In the genomic region with DNA sequence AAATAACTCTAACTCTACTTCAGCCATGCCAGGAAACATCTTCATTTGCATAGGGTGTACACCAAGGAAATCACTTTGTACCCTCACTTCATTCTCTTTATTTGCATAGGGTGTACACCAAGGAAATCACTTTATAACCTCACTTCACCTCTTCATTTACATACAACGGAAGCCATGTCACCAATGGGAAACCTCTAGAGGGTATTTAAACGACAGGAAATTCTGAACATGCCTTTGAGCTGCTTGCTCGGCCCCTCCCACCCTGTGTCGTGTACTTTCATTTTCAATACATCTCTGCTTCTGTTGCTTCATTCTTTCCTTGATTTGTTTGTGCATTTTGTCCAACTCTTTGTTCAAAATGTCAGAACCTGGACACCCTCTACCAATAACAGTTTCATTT, we compare ENCODE assay signal across 16 cellular contexts.
DNase-seq lines count a peak whose midpoint lies in the region; ATAC-seq and TF ChIP-seq lines count a peak whose summit lies in the region.
"Had no signal": no experiment of that assay in that cellular context is flagged by ENCODE, and none has a peak within 500 bp of the region (broad histone marks: within the 10 kb centered on the region; RNA-seq: fewer than 3 reads in every experiment).

No MANE protein-coding gene starts in this region.

- no peak overlapping the region for H3K4me3 Mint-ChIP-seq in stimulated activated naive CD8-positive, alpha-beta T cell treated with anti-CD3 and anti-CD28 coated beads, Interleukin-15, amount 100 ng/mL, for 72 hours
- H3K4me3 Mint-ChIP-seq: activated T-helper 1 cell treated with anti-CD3 and anti-CD28 coated beads, Interleukin-12 subunit alpha, Interleukin-12 subunit beta, Interleukin-2, Interleukin-4 antibody, amounts not matched to agents 30 ng/mL and 10 ng/mL and 1 ng/mL, durations not matched to agents 14 hours and 24 hours and 36 hours; stimulated activated effector memory CD8-positive, alpha-beta T cell treated with anti-CD3 and anti-CD28 coated beads, Interleukin-12 subunit alpha, Interleukin-12 subunit beta, amount 100 ng/mL, for 72 hours; T-cell had no signal

- no peaks in the 10 kb centered on the region for H3K27me3 ChIP-seq in DND-41 (ENCODE audit: insufficient read depth, low read length, poor library complexity)
- H3K27me3 ChIP-seq: BLaER1 treated with 17β-estradiol and CSF1 and Interleukin-3, amounts not matched to agents 10 nM and 100 nM had no signal

- H3K9me3 Mint-ChIP-seq in stimulated activated naive CD8-positive, alpha-beta T cell treated with anti-CD3 and anti-CD28 coated beads, Interleukin-15, amount 100 ng/mL, for 72 hours = peaks cover 10 to 29% of the 10 kb centered on the region in 2 donors

- H3K36me3 ChIP-seq in DND-41 (ENCODE audit: insufficient read depth, low read length) = no peaks in the 10 kb centered on the region
- H3K36me3 ChIP-seq: BLaER1 treated with 17β-estradiol and CSF1 and Interleukin-3, amounts not matched to agents 10 nM and 100 nM had no signal

- no peaks in the 10 kb centered on the region for H3K79me2 ChIP-seq in DND-41 (ENCODE audit: insufficient read depth, low read length)

- no peak overlapping the region for H3K4me3 ChIP-seq in DND-41 (ENCODE audit: low read depth in 1 of 2, low read length in 2 of 2)
- H3K4me3 ChIP-seq in fibroblast of villous mesenchyme (ENCODE audit: low read depth, low read length) = peak overlapping the region; percentile 17
- H3K4me3 ChIP-seq: BLaER1 treated with 17β-estradiol and CSF1 and Interleukin-3, amounts not matched to agents 10 nM and 100 nM had no signal

- no peaks in the 10 kb centered on the region for H4K20me1 ChIP-seq in DND-41 (ENCODE audit: insufficient read depth, low read length)
- H4K20me1 ChIP-seq: BLaER1 treated with 17β-estradiol and CSF1 and Interleukin-3, amounts not matched to agents 10 nM and 100 nM had no signal

- no peaks in the 10 kb centered on the region for H3K27me3 Mint-ChIP-seq in stimulated activated naive CD8-positive, alpha-beta T cell treated with anti-CD3 and anti-CD28 coated beads, Interleukin-15, amount 100 ng/mL, for 72 hours
- H3K27me3 Mint-ChIP-seq: T-cell had no signal

- TF ChIP-seq CTCF in DND-41 (IDR thresholded peaks at IDR 0.05; ENCODE audit: borderline replicate concordance, extremely low read depth, low read length, poor library complexity, severe bottlenecking) = no peak
- no peak for TF ChIP-seq CTCF in fibroblast of villous mesenchyme (IDR thresholded peaks at IDR 0.05; ENCODE audit: insufficient read depth, low read depth, low read length)
- no peak for TF ChIP-seq CTCF in GM13976 (IDR thresholded peaks at IDR 0.05; ENCODE audit: borderline replicate concordance, control extremely low read depth, extremely low read depth, insufficient read depth, missing control alignments)

- peak overlapping the region; percentile 12; the same call in 1 of the 2 replicates for H3K4me2 ChIP-seq in DND-41 (ENCODE audit: insufficient read depth, low read length)

- H3K4me1 ChIP-seq in DND-41 (ENCODE audit: insufficient read depth, low read length) = no peaks in the 10 kb centered on the region

- H3K9me3 ChIP-seq in DND-41 (ENCODE audit: insufficient read depth, low read length, severe bottlenecking) = peaks cover 3% of the 10 kb centered on the region

- DNase-seq in DND-41 (peak; percentile 9), LHCN-M2 (ENCODE audit: low read depth) (peak; percentile 39), SK-MEL-5 (ENCODE audit: low read depth, low spot score) (peak; percentile 21), fibroblast of villous mesenchyme (ENCODE audit: low read depth) (peak; percentile 58), NCI-H1105 (lab: John Stamatoyannopoulos, UW) (no peak), GM13976 (ENCODE audit: low spot score) (no peak)
- DNase-seq in stimulated activated naive CD8-positive, alpha-beta T cell treated with anti-CD3 and anti-CD28 coated beads, Interleukin-15, amount 100 ng/mL, for 72 hours = no peak
- DNase-seq: anterior cingulate cortex; effector CD8-positive, alpha-beta T cell; NCI-H187; stimulated activated CD4-positive, alpha-beta T cell treated with anti-CD3 and anti-CD28 coated beads, Interleukin-2, amount 100 ng/mL, for 48 hours; T-cell had no signal

- in situ Hi-C loops in SK-MEL-5 (cut with HindIII; ENCODE audit: low pct_unique_long_range_greater_than_20kb, low sequenced_read_pairs) (no loop called here), GM13976 (cut with MboI; ENCODE audit: low sequenced_read_pairs, unreplicated experiment) (no loop called here)

- H3K27ac ChIP-seq in DND-41 (ENCODE audit: low read length) = no peak overlapping the region
- H3K27ac ChIP-seq: BLaER1 treated with 17β-estradiol and CSF1 and Interleukin-3, amounts not matched to agents 10 nM and 100 nM had no signal

- ATAC-seq in DND-41 (ENCODE audit: insufficient read depth, low read depth) (peak; percentile 49; the same call in 2 of the 3 replicates), GM21447 (IDR thresholded peaks at IDR 0.05; ENCODE audit: unreplicated experiment) (no peak)
- ATAC-seq in stimulated activated naive CD8-positive, alpha-beta T cell treated with anti-CD3 and anti-CD28 coated beads, Interleukin-15, amount 100 ng/mL, for 72 hours = no peak
- ATAC-seq: stimulated activated effector memory CD8-positive, alpha-beta T cell treated with anti-CD3 and anti-CD28 coated beads, Interleukin-12 subunit alpha, Interleukin-12 subunit beta, amount 100 ng/mL, for 72 hours; T-cell had no signal

- no peak overlapping the region for H3K9ac ChIP-seq in DND-41 (ENCODE audit: low read depth, low read length)
- H3K9ac ChIP-seq: BLaER1 treated with 17β-estradiol and CSF1 and Interleukin-3, amounts not matched to agents 10 nM and 100 nM had no signal

- no peaks in the 10 kb centered on the region for H3K4me1 Mint-ChIP-seq in stimulated activated naive CD8-positive, alpha-beta T cell treated with anti-CD3 and anti-CD28 coated beads, Interleukin-15, amount 100 ng/mL, for 72 hours
- H3K4me1 Mint-ChIP-seq: stimulated activated effector memory CD8-positive, alpha-beta T cell treated with anti-CD3 and anti-CD28 coated beads, Interleukin-12 subunit alpha, Interleukin-12 subunit beta, amount 100 ng/mL, for 72 hours; T-cell had no signal

- H3K27ac Mint-ChIP-seq in stimulated activated naive CD8-positive, alpha-beta T cell treated with anti-CD3 and anti-CD28 coated beads, Interleukin-15, amount 100 ng/mL, for 72 hours = peak overlapping the region in 1 of 2 donors; percentile 34
- H3K27ac Mint-ChIP-seq: activated T-helper 1 cell treated with anti-CD3 and anti-CD28 coated beads, Interleukin-12 subunit alpha, Interleukin-12 subunit beta, Interleukin-2, Interleukin-4 antibody, amounts not matched to agents 30 ng/mL and 10 ng/mL and 1 ng/mL, durations not matched to agents 14 hours and 24 hours and 36 hours; stimulated activated effector memory CD8-positive, alpha-beta T cell treated with anti-CD3 and anti-CD28 coated beads, Interleukin-12 subunit alpha, Interleukin-12 subunit beta, amount 100 ng/mL, for 72 hours; T-cell had no signal

- H2AFZ ChIP-seq in DND-41 (ENCODE audit: low read depth, low read length) = no peak overlapping the region

Comparison
In these comparisons a context has a peak if more than half of its experiments do, and no peak if none do; other contexts are left out.
1. DNase-seq: peak in DND-41 (single experiment), LHCN-M2 (single experiment), SK-MEL-5 (single experiment) and fibroblast of villous mesenchyme (single experiment); none in stimulated activated naive CD8-positive, alpha-beta T cell treated with anti-CD3 and anti-CD28 coated beads, Interleukin-15, amount 100 ng/mL, for 72 hours (0 of 2), NCI-H1105 (single experiment) and GM13976 (single experiment).